Comparison of ENCODE assay signal across 2 cellular contexts in the genomic region with DNA sequence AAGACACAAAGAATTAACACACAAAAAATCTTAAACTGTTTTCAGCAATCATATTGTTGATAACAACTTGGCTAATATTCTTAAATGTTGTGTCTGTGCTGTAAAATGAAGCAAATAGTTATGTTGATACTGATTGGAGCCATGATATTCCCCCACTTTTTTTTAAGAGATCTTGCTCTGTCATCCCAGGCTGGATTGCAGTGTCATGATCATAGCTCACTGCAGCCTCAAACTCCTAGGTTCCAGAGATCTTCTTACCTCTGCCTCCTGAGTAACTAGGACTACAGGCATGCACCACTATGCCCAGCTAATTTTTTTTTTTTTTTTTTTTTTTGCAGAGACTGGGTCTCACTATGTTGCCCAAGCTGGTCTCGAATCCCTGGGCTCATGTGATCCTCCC.
TF ChIP-seq lines count a peak whose summit lies in the region.

No MANE protein-coding gene starts in this region.

TF ChIP-seq in GM23338, 12 proteins besides CTCF, POLR2A, EP300 and RAD21:
- no peak for TF ChIP-seq REST (IDR thresholded peaks at IDR 0.05; ENCODE audit: unreplicated experiment)

TF ChIP-seq in K562, 482 proteins besides CTCF, POLR2A, EP300 and RAD21:
- no peak for TF ChIP-seq CHD2 (IDR thresholded peaks at IDR 0.05; ENCODE audit: low read depth, low read length)
- TF ChIP-seq ZNF316 (IDR thresholded peaks at IDR 0.05): peak; percentile 90
- peak; percentile 87 for TF ChIP-seq C11orf30 (IDR thresholded peaks at IDR 0.05; ENCODE audit: low read depth)
- TF ChIP-seq MAFG (tag; conservative IDR thresholded peaks at IDR 0.05): peak; percentile 84
- TF ChIP-seq MAFF (IDR thresholded peaks at IDR 0.05; ENCODE audit: low read length): peak; percentile 37; the same call in 1 of the 2 replicates
- peak; percentile 77 for TF ChIP-seq ZNF384 (IDR thresholded peaks at IDR 0.05; ENCODE audit: low read depth, low read length)
- peak; percentile 50; the same call in 1 of the 2 replicates for TF ChIP-seq MAFK (IDR thresholded peaks at IDR 0.05; ENCODE audit: low read length)
- no peak for TF ChIP-seq BRD4 (IDR thresholded peaks at IDR 0.05)
- TF ChIP-seq ELF4 (CRISPR knock-in tag; IDR thresholded peaks at IDR 0.05): no peak
- TF ChIP-seq ZFP36 (IDR thresholded peaks at IDR 0.05; ENCODE audit: low read depth, low read length, partially characterized antibody): no peak
- TF ChIP-seq CREB3 (tag; conservative IDR thresholded peaks at IDR 0.05; ENCODE audit: low read depth): no peak
- TF ChIP-seq, protein P1, sequence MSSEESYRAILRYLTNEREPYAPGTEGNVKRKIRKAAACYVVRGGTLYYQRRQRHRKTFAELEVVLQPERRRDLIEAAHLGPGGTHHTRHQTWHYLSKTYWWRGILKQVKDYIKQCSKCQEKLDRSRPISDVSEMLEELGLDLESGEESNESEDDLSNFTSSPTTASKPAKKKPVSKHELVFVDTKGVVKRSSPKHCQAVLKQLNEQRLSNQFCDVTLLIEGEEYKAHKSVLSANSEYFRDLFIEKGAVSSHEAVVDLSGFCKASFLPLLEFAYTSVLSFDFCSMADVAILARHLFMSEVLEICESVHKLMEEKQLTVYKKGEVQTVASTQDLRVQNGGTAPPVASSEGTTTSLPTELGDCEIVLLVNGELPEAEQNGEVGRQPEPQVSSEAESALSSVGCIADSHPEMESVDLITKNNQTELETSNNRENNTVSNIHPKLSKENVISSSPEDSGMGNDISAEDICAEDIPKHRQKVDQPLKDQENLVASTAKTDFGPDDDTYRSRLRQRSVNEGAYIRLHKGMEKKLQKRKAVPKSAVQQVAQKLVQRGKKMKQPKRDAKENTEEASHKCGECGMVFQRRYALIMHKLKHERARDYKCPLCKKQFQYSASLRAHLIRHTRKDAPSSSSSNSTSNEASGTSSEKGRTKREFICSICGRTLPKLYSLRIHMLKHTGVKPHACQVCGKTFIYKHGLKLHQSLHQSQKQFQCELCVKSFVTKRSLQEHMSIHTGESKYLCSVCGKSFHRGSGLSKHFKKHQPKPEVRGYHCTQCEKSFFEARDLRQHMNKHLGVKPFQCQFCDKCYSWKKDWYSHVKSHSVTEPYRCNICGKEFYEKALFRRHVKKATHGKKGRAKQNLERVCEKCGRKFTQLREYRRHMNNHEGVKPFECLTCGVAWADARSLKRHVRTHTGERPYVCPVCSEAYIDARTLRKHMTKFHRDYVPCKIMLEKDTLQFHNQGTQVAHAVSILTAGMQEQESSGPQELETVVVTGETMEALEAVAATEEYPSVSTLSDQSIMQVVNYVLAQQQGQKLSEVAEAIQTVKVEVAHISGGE (CRISPR knock-in tag; IDR thresholded peaks at IDR 0.05): no peak
- TF ChIP-seq SIRT6 (IDR thresholded peaks at IDR 0.05; ENCODE audit: low read depth, low read length): no peak
- TF ChIP-seq NFE2 (IDR thresholded peaks at IDR 0.05; ENCODE audit: low read depth): peak; percentile 88
- peak; percentile 66; the same call in 1 of the 2 replicates for TF ChIP-seq BACH1 (tag; IDR thresholded peaks at IDR 0.05)
- peak; percentile 16; the same call in 1 of the 2 replicates for TF ChIP-seq SMARCA4 (IDR thresholded peaks at IDR 0.05)
- TF ChIP-seq, protein P2, sequence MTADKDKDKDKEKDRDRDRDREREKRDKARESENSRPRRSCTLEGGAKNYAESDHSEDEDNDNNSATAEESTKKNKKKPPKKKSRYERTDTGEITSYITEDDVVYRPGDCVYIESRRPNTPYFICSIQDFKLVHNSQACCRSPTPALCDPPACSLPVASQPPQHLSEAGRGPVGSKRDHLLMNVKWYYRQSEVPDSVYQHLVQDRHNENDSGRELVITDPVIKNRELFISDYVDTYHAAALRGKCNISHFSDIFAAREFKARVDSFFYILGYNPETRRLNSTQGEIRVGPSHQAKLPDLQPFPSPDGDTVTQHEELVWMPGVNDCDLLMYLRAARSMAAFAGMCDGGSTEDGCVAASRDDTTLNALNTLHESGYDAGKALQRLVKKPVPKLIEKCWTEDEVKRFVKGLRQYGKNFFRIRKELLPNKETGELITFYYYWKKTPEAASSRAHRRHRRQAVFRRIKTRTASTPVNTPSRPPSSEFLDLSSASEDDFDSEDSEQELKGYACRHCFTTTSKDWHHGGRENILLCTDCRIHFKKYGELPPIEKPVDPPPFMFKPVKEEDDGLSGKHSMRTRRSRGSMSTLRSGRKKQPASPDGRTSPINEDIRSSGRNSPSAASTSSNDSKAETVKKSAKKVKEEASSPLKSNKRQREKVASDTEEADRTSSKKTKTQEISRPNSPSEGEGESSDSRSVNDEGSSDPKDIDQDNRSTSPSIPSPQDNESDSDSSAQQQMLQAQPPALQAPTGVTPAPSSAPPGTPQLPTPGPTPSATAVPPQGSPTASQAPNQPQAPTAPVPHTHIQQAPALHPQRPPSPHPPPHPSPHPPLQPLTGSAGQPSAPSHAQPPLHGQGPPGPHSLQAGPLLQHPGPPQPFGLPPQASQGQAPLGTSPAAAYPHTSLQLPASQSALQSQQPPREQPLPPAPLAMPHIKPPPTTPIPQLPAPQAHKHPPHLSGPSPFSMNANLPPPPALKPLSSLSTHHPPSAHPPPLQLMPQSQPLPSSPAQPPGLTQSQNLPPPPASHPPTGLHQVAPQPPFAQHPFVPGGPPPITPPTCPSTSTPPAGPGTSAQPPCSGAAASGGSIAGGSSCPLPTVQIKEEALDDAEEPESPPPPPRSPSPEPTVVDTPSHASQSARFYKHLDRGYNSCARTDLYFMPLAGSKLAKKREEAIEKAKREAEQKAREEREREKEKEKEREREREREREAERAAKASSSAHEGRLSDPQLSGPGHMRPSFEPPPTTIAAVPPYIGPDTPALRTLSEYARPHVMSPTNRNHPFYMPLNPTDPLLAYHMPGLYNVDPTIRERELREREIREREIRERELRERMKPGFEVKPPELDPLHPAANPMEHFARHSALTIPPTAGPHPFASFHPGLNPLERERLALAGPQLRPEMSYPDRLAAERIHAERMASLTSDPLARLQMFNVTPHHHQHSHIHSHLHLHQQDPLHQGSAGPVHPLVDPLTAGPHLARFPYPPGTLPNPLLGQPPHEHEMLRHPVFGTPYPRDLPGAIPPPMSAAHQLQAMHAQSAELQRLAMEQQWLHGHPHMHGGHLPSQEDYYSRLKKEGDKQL (CRISPR knock-in tag; IDR thresholded peaks at IDR 0.05; ENCODE audit: borderline replicate concordance): no peak
- TF ChIP-seq HMGXB4 (CRISPR knock-in tag; IDR thresholded peaks at IDR 0.05): no peak
